Comparison of ENCODE assay signal across 28 cellular contexts in genomic region chr7:88859288-88859687, GRCh38.
"Had no signal": no experiment of that assay in that cellular context is flagged by ENCODE, and none has a peak within 500 bp of the region (broad histone marks: within the 10 kb centered on the region; RNA-seq: fewer than 3 reads in every experiment).

No MANE protein-coding gene starts in this region.

- H3K9ac ChIP-seq: neural progenitor cell, parathyroid adenoma had no signal

- H2AFZ ChIP-seq: neural progenitor cell, parathyroid adenoma had no signal

- ATAC-seq: natural killer cell; psoas muscle; right cardiac atrium; sciatic nerve; stimulated activated memory B cell treated with anti-CD40 and anti-IgM and Interleukin-4, amounts not matched to agents 10 μg/mL and 1 μg/mL and 100 μg/mL, for 72 hours; stimulated activated naive CD8-positive, alpha-beta T cell treated with anti-CD3 and anti-CD28 coated beads, Interleukin-15, amount 100 ng/mL, for 72 hours; stimulated activated naive CD8-positive, alpha-beta T cell treated with anti-CD3 and anti-CD28 coated beads, Interleukin-15, Interleukin-2, amounts not matched to agents 100 U/mL and 50 U/mL, for 24 hours; upper lobe of right lung had no signal

- H3K9me3 ChIP-seq: ovary, psoas muscle, spleen, suprapubic skin, testis, tibial artery, transverse colon, upper lobe of right lung, uterus had no signal

- H3K4me1 ChIP-seq: neural progenitor cell, parathyroid adenoma, psoas muscle, spleen, suprapubic skin, testis, tibial artery, transverse colon, upper lobe of right lung, uterus had no signal

- H3K4me3 ChIP-seq: neural progenitor cell, ovary, psoas muscle, skin epidermis, smooth muscle cell, spleen, suprapubic skin, testis, tibial artery, transverse colon, upper lobe of right lung, uterus had no signal

- DNase-seq: natural killer cell; occipital lobe; ovary; posterior cingulate gyrus; psoas muscle; right cardiac atrium; spleen; stimulated activated CD4-positive, alpha-beta T cell treated with anti-CD3 and anti-CD28 coated beads, Interleukin-12 subunit alpha, Interleukin-12 subunit beta, amount 100 ng/mL, for 4 hours; stimulated activated CD4-positive, alpha-beta T cell treated with anti-CD3 and anti-CD28 coated beads, Interleukin-1b, Interleukin-23, amount 100 ng/mL, for 48 hours; stimulated activated CD4-positive, alpha-beta T cell treated with anti-CD3 and anti-CD28 coated beads, Interleukin-4, amount 100 ng/mL, for 1 hour; stimulated activated CD4-positive, alpha-beta T cell treated with anti-CD3 and anti-CD28 coated beads, Interleukin-4, amount 100 ng/mL, for 4 hours; stimulated activated CD8-positive, alpha-beta memory T cell treated with anti-CD3 and anti-CD28 coated beads, Interleukin-4, amount 100 ng/mL, for 48 hours; stimulated activated naive CD4-positive, alpha-beta T cell; stimulated activated naive CD8-positive, alpha-beta T cell treated with anti-CD3 and anti-CD28 coated beads, Interleukin-15, amount 100 ng/mL, for 72 hours; stimulated activated naive CD8-positive, alpha-beta T cell treated with anti-CD3 and anti-CD28 coated beads, Interleukin-15, Interleukin-2, amounts not matched to agents 100 U/mL and 50 U/mL, for 24 hours; substantia nigra; testis; tibial artery; transverse colon; upper lobe of right lung; uterus had no signal

- H3K27ac ChIP-seq: neural progenitor cell, ovary, parathyroid adenoma, psoas muscle, skin epidermis, spleen, suprapubic skin, testis, tibial artery, transverse colon, upper lobe of right lung, uterus had no signal

- H3K27me3 ChIP-seq: neural progenitor cell, ovary, spleen, suprapubic skin, testis, tibial artery, transverse colon, upper lobe of right lung, uterus had no signal

- H3K36me3 ChIP-seq: neural progenitor cell, ovary, spleen, suprapubic skin, tibial artery, transverse colon, upper lobe of right lung, uterus had no signal

- H3K4me2 ChIP-seq: neural progenitor cell, smooth muscle cell had no signal
